Comparison of ENCODE assay signal across 11 cellular contexts in the genomic region with DNA sequence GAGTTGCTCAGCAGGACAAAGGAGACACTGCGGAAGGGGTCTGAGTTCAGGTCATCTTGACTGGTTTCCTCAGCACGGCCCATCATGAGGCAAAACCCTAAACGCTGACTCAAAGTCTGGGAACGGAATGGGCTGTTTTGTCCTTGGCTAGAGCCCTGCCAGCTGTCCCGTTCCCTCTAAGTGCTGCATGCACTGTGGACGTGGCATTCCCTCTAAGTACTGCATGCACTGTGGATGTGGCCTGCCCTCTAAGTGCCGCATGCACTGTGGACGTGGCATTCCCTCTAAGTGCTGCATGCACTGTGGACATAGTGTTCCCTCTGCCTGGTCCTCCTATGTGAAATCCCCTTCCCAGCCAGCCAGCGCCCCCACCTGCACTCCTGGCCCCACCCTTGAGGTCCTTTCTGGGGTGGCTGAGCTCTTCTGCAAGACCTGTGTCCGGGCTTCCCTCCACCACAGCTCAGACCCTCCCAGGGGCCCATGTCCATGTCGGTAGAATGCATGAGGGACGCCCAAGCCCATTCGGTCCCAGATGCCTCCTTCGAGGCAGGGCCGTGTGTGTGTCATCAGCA. TPM values are rescaled to one million over a fixed set of nuclear protein-coding genes. Genes with fewer than 3 reads are reported as not detected.
DNase-seq lines count a peak whose midpoint lies in the region; ATAC-seq, FAIRE-seq and TF ChIP-seq lines count a peak whose summit lies in the region.
"Had no signal": no experiment of that assay in that cellular context is flagged by ENCODE, and none has a peak within 500 bp of the region (broad histone marks: within the 10 kb centered on the region; RNA-seq: fewer than 3 reads in every experiment).

No MANE protein-coding gene starts in this region.

- no peak for FAIRE-seq in pancreas (lab: Jason Lieb, UNC)
- FAIRE-seq: TTC549 had no signal

- H3K4me1 Mint-ChIP-seq in Calu3 (ENCODE audit: low read depth, unreplicated experiment) (peaks cover 26% of the 10 kb centered on the region), progenitor cell of endocrine pancreas (ENCODE audit: low read depth) (peaks cover 24% of the 10 kb centered on the region)

- TF ChIP-seq POLR2A in adrenal gland (IDR thresholded peaks at IDR 0.05): no peak

- ATAC-seq in pancreas: peak; percentile 49 to 67 (median 56)

- no peaks in the 10 kb centered on the region for H3K9me3 Mint-ChIP-seq in Calu3 (ENCODE audit: low read depth, unreplicated experiment)
- H3K9me3 Mint-ChIP-seq in progenitor cell of endocrine pancreas (ENCODE audit: low read depth): no peaks in the 10 kb centered on the region
- H3K9me3 Mint-ChIP-seq: CD4-positive, CD25-positive, alpha-beta regulatory T cell had no signal

- no peaks in the 10 kb centered on the region for H3K27me3 ChIP-seq in adrenal gland
- no peaks in the 10 kb centered on the region for H3K27me3 ChIP-seq in right atrium auricular region
- H3K27me3 ChIP-seq in pancreas: no peaks in the 10 kb centered on the region
- H3K27me3 ChIP-seq: thyroid gland had no signal

- 32 to 40% (median 37%) methylated on average over 4 to 15 of the region's 15 CpGs for WGBS in adrenal gland, 4 donors
- 44 to 51% methylated on average over 15 of the region's 15 CpGs for WGBS in pancreas, 2 donors

- H3K4me1 ChIP-seq in adrenal gland (replicated peaks in 1 of 2): peaks cover 7 to 13% of the 10 kb centered on the region in 2 donors
- H3K4me1 ChIP-seq in right atrium auricular region: peaks cover 0 to 60% of the 10 kb centered on the region in 2 donors
- peaks cover 5 to 13% (median 12%) of the 10 kb centered on the region in 3 donors for H3K4me1 ChIP-seq in pancreas

- BruUV-seq in Calu3 (replicated peaks; lab: Mats Ljungman, UMichigan): no TSS peak

- peaks cover 69% of the 10 kb centered on the region for H3K27me3 Mint-ChIP-seq in Calu3 (ENCODE audit: unreplicated experiment)
- peaks cover 13% of the 10 kb centered on the region for H3K27me3 Mint-ChIP-seq in progenitor cell of endocrine pancreas

- no peak overlapping the region for H3K27ac Mint-ChIP-seq in Calu3 (ENCODE audit: unreplicated experiment)
- no peak overlapping the region for H3K27ac Mint-ChIP-seq in progenitor cell of endocrine pancreas
- H3K27ac Mint-ChIP-seq: CD4-positive, CD25-positive, alpha-beta regulatory T cell had no signal

- CTCF ChIA-PET in Calu3 (lab: Charles Lee): interaction anchor here (1.0 kb wide), 1 partner anchor 8 kb away, joined by 3 read pairs; no protein-coding TSS in a partner anchor

- no peak for TF ChIP-seq CTCF in Calu3 (IDR thresholded peaks at IDR 0.05; ENCODE audit: unreplicated experiment)
- no peak for TF ChIP-seq CTCF in adrenal gland (IDR thresholded peaks at IDR 0.05)
- TF ChIP-seq CTCF in right atrium auricular region (IDR thresholded peaks at IDR 0.05): no peak
- TF ChIP-seq CTCF in pancreas (IDR thresholded peaks at IDR 0.05): no peak
- TF ChIP-seq CTCF in progenitor cell of endocrine pancreas (IDR thresholded peaks at IDR 0.05; ENCODE audit: unreplicated experiment): no peak

- H3K4me3 Mint-ChIP-seq in Calu3 (ENCODE audit: low read depth, unreplicated experiment) (peak overlapping the region; percentile 59), progenitor cell of endocrine pancreas (ENCODE audit: low read depth) (no peak overlapping the region)
- H3K4me3 Mint-ChIP-seq: CD4-positive, CD25-positive, alpha-beta regulatory T cell had no signal

- H3K36me3 Mint-ChIP-seq in Calu3 (ENCODE audit: insufficient read depth, unreplicated experiment) (peaks cover 5% of the 10 kb centered on the region), progenitor cell of endocrine pancreas (ENCODE audit: insufficient read depth) (no peaks in the 10 kb centered on the region)

- DNase-seq in Calu3: no peak
- peak; percentile 45 to 69 (median 62) for DNase-seq in adrenal gland
- peak; percentile 71 for DNase-seq in right atrium auricular region (ENCODE audit: low spot score)
- DNase-seq in pancreas: peak in 1 of 6 donors; percentile 48
- DNase-seq in mucosa of gallbladder (ENCODE audit: low spot score): no peak
- no peak for DNase-seq in NCI-H2107 (lab: John Stamatoyannopoulos, UW)
- no peak for DNase-seq in DMS153 (lab: John Stamatoyannopoulos, UW)
- DNase-seq in progenitor cell of endocrine pancreas (ENCODE audit: low spot score, unreplicated experiment): no peak
- DNase-seq: CD4-positive, CD25-positive, alpha-beta regulatory T cell had no signal

- H3K27ac ChIP-seq in adrenal gland (peak overlapping the region in 2 of 5 donors; percentile 16 to 69), right atrium auricular region (peak overlapping the region; percentile 13 to 35), pancreas (no peak overlapping the region)
- H3K27ac ChIP-seq: thyroid gland had no signal

- intact Hi-C loops in Calu3 (cut with micrococcal nuclease; ENCODE audit: unreplicated experiment) (no loop called here), adrenal gland (cut with DNase I) (no loop called here), pancreas (cut with DNase I) (no loop called here)

- H3K9me3 ChIP-seq in adrenal gland (replicated peaks in 1 of 3) (no peaks in the 10 kb centered on the region), right atrium auricular region (no peaks in the 10 kb centered on the region), pancreas (no peaks in the 10 kb centered on the region)
- H3K9me3 ChIP-seq: thyroid gland had no signal

- no peaks in the 10 kb centered on the region for H3K36me3 ChIP-seq in adrenal gland (replicated peaks in 1 of 2)
- H3K36me3 ChIP-seq in right atrium auricular region: no peaks in the 10 kb centered on the region
- H3K36me3 ChIP-seq in pancreas: no peaks in the 10 kb centered on the region
- H3K36me3 ChIP-seq: thyroid gland had no signal

- H3K4me3 ChIP-seq in adrenal gland (no peak overlapping the region), right atrium auricular region (no peak overlapping the region), pancreas (peak overlapping the region in 1 of 4 donors; percentile 20)
- H3K4me3 ChIP-seq: thyroid gland had no signal

RNA-seq across cellular contexts. Expression of a gene that starts 36.7 kb away (rescaled TPM):
- total RNA-seq in Calu3 (2022) (44.1 and 48.8 TPM in 2 replicates), adrenal gland (10 to 100 TPM; 18.4 to 75.4 (median 53.6) TPM), right atrium auricular region (10 to 100 TPM; 36.0 to 53.4 TPM), pancreas (10 to 100 TPM; 16.0 to 33.5 (median 18.4) TPM), mucosa of gallbladder (59.1 TPM), progenitor cell of endocrine pancreas (49.3 and 49.5 TPM in 2 replicates)
- polyA plus RNA-seq in adrenal gland (10 to 100 TPM; 34.3 to 42.7 (median 34.6) TPM), pancreas (10 to 100 TPM; 20.5 to 42.8 TPM)

Comparison
In these comparisons a context has a peak if more than half of its experiments do, and no peak if none do; other contexts are left out.
1. DNase-seq: peak in adrenal gland (7 of 7) and right atrium auricular region (single experiment); none in Calu3 (single experiment), mucosa of gallbladder (single experiment), NCI-H2107 (single experiment), DMS153 (single experiment) and progenitor cell of endocrine pancreas (single experiment).
2. H3K27ac ChIP-seq: peak in right atrium auricular region (2 of 2); none in pancreas (0 of 4).